In the genomic region with DNA sequence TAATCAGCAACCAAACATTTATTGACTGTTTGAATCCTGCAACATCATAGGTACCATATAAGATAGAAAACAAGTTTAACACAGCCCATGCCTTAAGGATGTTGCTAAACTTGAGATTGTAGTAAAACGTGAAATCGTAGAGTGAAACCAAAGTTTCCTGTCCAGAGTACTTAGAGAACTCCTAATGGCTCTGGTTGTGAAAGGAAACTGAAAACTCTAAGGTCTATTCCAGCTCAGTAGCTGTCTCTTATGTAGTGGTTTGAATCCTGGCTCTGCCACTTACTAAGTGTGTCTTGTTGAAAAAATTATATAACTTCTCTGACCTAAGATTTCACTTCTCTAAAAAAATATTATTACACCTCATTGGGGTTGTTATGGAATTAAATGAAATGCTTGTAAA, we compare ENCODE assay signal across 11 cellular contexts.
DNase-seq lines count a peak whose midpoint lies in the region; ATAC-seq and TF ChIP-seq lines count a peak whose summit lies in the region.
"Had no signal": no experiment of that assay in that cellular context is flagged by ENCODE, and none has a peak within 500 bp of the region (broad histone marks: within the 10 kb centered on the region; RNA-seq: fewer than 3 reads in every experiment).

No MANE protein-coding gene starts in this region.

- H3K4me3 Mint-ChIP-seq in stimulated activated memory B cell treated with anti-CD40 and anti-IgM and Interleukin-4, amounts not matched to agents 10 μg/mL and 1 μg/mL and 100 μg/mL, for 72 hours: peak overlapping the region; percentile 91

- no peak overlapping the region for H3K4me3 ChIP-seq in right atrium auricular region
- H3K4me3 ChIP-seq: lower lobe of right lung had no signal

- H3K36me3 Mint-ChIP-seq in stimulated activated memory B cell treated with anti-CD40 and anti-IgM and Interleukin-4, amounts not matched to agents 10 μg/mL and 1 μg/mL and 100 μg/mL, for 72 hours: no peaks in the 10 kb centered on the region

- no peaks in the 10 kb centered on the region for H3K27me3 Mint-ChIP-seq in stimulated activated memory B cell treated with anti-CD40 and anti-IgM and Interleukin-4, amounts not matched to agents 10 μg/mL and 1 μg/mL and 100 μg/mL, for 72 hours

- H3K9me3 ChIP-seq in right atrium auricular region: no peaks in the 10 kb centered on the region
- H3K9me3 ChIP-seq: lower lobe of right lung had no signal

- TF ChIP-seq CTCF in GM20000 (IDR thresholded peaks at IDR 0.05; ENCODE audit: extremely low read depth, missing control alignments): no peak
- TF ChIP-seq CTCF in right atrium auricular region (IDR thresholded peaks at IDR 0.05): no peak

- no peaks in the 10 kb centered on the region for H3K9me3 Mint-ChIP-seq in stimulated activated memory B cell treated with anti-CD40 and anti-IgM and Interleukin-4, amounts not matched to agents 10 μg/mL and 1 μg/mL and 100 μg/mL, for 72 hours

- H3K36me3 ChIP-seq in right atrium auricular region: no peaks in the 10 kb centered on the region
- H3K36me3 ChIP-seq: lower lobe of right lung had no signal

- H3K4me1 Mint-ChIP-seq in stimulated activated memory B cell treated with anti-CD40 and anti-IgM and Interleukin-4, amounts not matched to agents 10 μg/mL and 1 μg/mL and 100 μg/mL, for 72 hours: peaks cover 58% of the 10 kb centered on the region

- DNase-seq in GM20000 (ENCODE audit: low spot score) (no peak), right atrium auricular region (ENCODE audit: low spot score) (no peak), NCI-H82 (lab: John Stamatoyannopoulos, UW) (no peak)
- DNase-seq: foreskin melanocyte, lower lobe of right lung, PC-3, right cardiac atrium had no signal

- no peaks in the 10 kb centered on the region for H3K27me3 ChIP-seq in right atrium auricular region

- H3K27ac Mint-ChIP-seq in stimulated activated memory B cell treated with anti-CD40 and anti-IgM and Interleukin-4, amounts not matched to agents 10 μg/mL and 1 μg/mL and 100 μg/mL, for 72 hours: peak overlapping the region; percentile 100

- no peak overlapping the region for H3K27ac ChIP-seq in right atrium auricular region
- H3K27ac ChIP-seq: lower lobe of right lung had no signal

- ATAC-seq in GM19043 (IDR thresholded peaks at IDR 0.05; ENCODE audit: low read depth, unreplicated experiment) (peak; percentile 39), HG02571 (IDR thresholded peaks at IDR 0.05; ENCODE audit: unreplicated experiment) (peak; percentile 43), HG03354 (IDR thresholded peaks at IDR 0.05; ENCODE audit: poor library complexity, severe bottlenecking, unreplicated experiment) (peak; percentile 52)
- ATAC-seq in stimulated activated memory B cell treated with anti-CD40 and anti-IgM and Interleukin-4, amounts not matched to agents 10 μg/mL and 1 μg/mL and 100 μg/mL, for 72 hours: peak; percentile 54
- ATAC-seq: lower lobe of right lung, PC-3, right cardiac atrium had no signal

- no peaks in the 10 kb centered on the region for H3K4me1 ChIP-seq in right atrium auricular region
- H3K4me1 ChIP-seq: lower lobe of right lung had no signal
